ENCODE assay signal across 33 cellular contexts in genomic region chr6:25640871-25641270, GRCh38. TPM values are rescaled to one million over a fixed set of nuclear protein-coding genes. Genes with fewer than 3 reads are reported as not detected.
"Had no signal": no experiment of that assay in that cellular context is flagged by ENCODE, and none has a peak within 500 bp of the region (broad histone marks: within the 10 kb centered on the region; RNA-seq: fewer than 3 reads in every experiment).

No MANE protein-coding gene starts in this region.

- H3K27ac ChIP-seq: left lung, lower lobe of right lung, neural progenitor cell, neutrophil, parathyroid adenoma, sigmoid colon, spleen, suprapubic skin, thoracic aorta, tibial artery, upper lobe of right lung had no signal

- H3K4me2 ChIP-seq: neural progenitor cell had no signal

- H3K36me3 ChIP-seq: left lung, lower lobe of right lung, neural progenitor cell, neutrophil, sigmoid colon, spleen, suprapubic skin, thoracic aorta, tibial artery, upper lobe of right lung had no signal

- H3K4me3 Mint-ChIP-seq: immature natural killer cell; naive B cell; natural killer cell; nephron progenitor cell; neural progenitor cell; stimulated activated effector memory CD8-positive, alpha-beta T cell treated with anti-CD3 and anti-CD28 coated beads, Interleukin-12 subunit alpha, Interleukin-12 subunit beta, amount 100 ng/mL, for 72 hours; stimulated activated naive CD8-positive, alpha-beta T cell treated with anti-CD3 and anti-CD28 coated beads, Interleukin-15, Interleukin-2, amounts not matched to agents 100 ng/mL and 50 ng/mL, for 24 hours had no signal

- H3K27me3 ChIP-seq: sigmoid colon, upper lobe of right lung had no signal

- H2AFZ ChIP-seq: neural progenitor cell, parathyroid adenoma had no signal

- H3K4me3 ChIP-seq: left lung, lower lobe of right lung, neural progenitor cell, sigmoid colon, spleen, suprapubic skin, thoracic aorta, tibial artery, upper lobe of right lung had no signal

- H3K79me2 ChIP-seq: parathyroid adenoma had no signal

- DNase-seq: hypothalamus; immature natural killer cell; kidney; left colon; left lung; lower lobe of right lung; mammary epithelial cell; mesenchymal stem cell; naive B cell; natural killer cell; nephron progenitor cell; occipital lobe; right cardiac atrium; sigmoid colon; small intestine; spleen; stimulated activated CD4-positive, alpha-beta T cell treated with anti-CD3 and anti-CD28 coated beads, Interleukin-4, amount 100 ng/mL, for 24 hours; stimulated activated naive CD4-positive, alpha-beta T cell; tibial artery; upper lobe of right lung had no signal

- H3K4me1 ChIP-seq: left lung, lower lobe of right lung, parathyroid adenoma, sigmoid colon, spleen, suprapubic skin, tibial artery, upper lobe of right lung had no signal

- H3K4me1 Mint-ChIP-seq: immature natural killer cell; naive B cell; natural killer cell; nephron progenitor cell; stimulated activated effector memory CD8-positive, alpha-beta T cell treated with anti-CD3 and anti-CD28 coated beads, Interleukin-12 subunit alpha, Interleukin-12 subunit beta, amount 100 ng/mL, for 72 hours had no signal

- H3K9me3 ChIP-seq: left lung, lower lobe of right lung, neutrophil, sigmoid colon, suprapubic skin, thoracic aorta, tibial artery, upper lobe of right lung had no signal

- H3K36me3 Mint-ChIP-seq: immature natural killer cell; natural killer cell; neural progenitor cell; stimulated activated effector memory CD8-positive, alpha-beta T cell treated with anti-CD3 and anti-CD28 coated beads, Interleukin-12 subunit alpha, Interleukin-12 subunit beta, amount 100 ng/mL, for 72 hours had no signal

- H3K9ac ChIP-seq: neural progenitor cell, parathyroid adenoma had no signal

- ATAC-seq: left colon; left lung; lower lobe of right lung; natural killer cell; right cardiac atrium; stimulated activated effector memory CD8-positive, alpha-beta T cell treated with anti-CD3 and anti-CD28 coated beads, Interleukin-12 subunit alpha, Interleukin-12 subunit beta, amount 100 ng/mL, for 72 hours; upper lobe of right lung had no signal

- FAIRE-seq: islet of Langerhans, kidney, small intestine, urothelium cell line had no signal

- H3K27ac Mint-ChIP-seq: immature natural killer cell; natural killer cell; nephron progenitor cell; neural progenitor cell; stimulated activated effector memory CD8-positive, alpha-beta T cell treated with anti-CD3 and anti-CD28 coated beads, Interleukin-12 subunit alpha, Interleukin-12 subunit beta, amount 100 ng/mL, for 72 hours; stimulated activated naive CD8-positive, alpha-beta T cell treated with anti-CD3 and anti-CD28 coated beads, Interleukin-15, Interleukin-2, amounts not matched to agents 100 ng/mL and 50 ng/mL, for 24 hours had no signal

- H3K9me3 Mint-ChIP-seq: natural killer cell; nephron progenitor cell; neural progenitor cell; stimulated activated naive CD8-positive, alpha-beta T cell treated with anti-CD3 and anti-CD28 coated beads, Interleukin-15, Interleukin-2, amounts not matched to agents 100 ng/mL and 50 ng/mL, for 24 hours had no signal

RNA-seq across cellular contexts. Expression of gene SCGN, which starts 11.1 kb away (rescaled TPM):
- total RNA-seq: left lung, lower lobe of right lung, mammary epithelial cell, mononuclear cell, natural killer cell, osteocyte, posterior vena cava, pulmonary artery endothelial cell, spleen, upper lobe of right lung had no signal
- polyA plus RNA-seq: immature natural killer cell, mammary epithelial cell, spleen had no signal
